1 cellular context compared by ENCODE assay signal in genomic region chr2:74503506-74504475, GRCh38.
A peak's percentile ranks its signal among the peaks of the same experiment; 100 is the strongest.
TF ChIP-seq lines count a peak whose summit lies in the region.

No MANE protein-coding gene starts in this region.

TF ChIP-seq in H1, 55 proteins besides CTCF, POLR2A, EP300 and RAD21:
- TF ChIP-seq YY1 (IDR thresholded peaks at IDR 0.05; ENCODE audit: low read depth, low read length) (peak; percentile 30; the same call in 1 of the 2 replicates), GABPA (IDR thresholded peaks at IDR 0.05; ENCODE audit: borderline replicate concordance, insufficient read depth, low read length) (peak; percentile 26; the same call in 1 of the 2 replicates), SRF (IDR thresholded peaks at IDR 0.05; ENCODE audit: low read depth, low read length) (no peak), HDAC6 (IDR thresholded peaks at IDR 0.05; ENCODE audit: low read depth, low read length) (no peak), MAX (IDR thresholded peaks at IDR 0.05) (no peak), EZH2 (IDR thresholded peaks at IDR 0.05; ENCODE audit: low read depth, low read length, severe bottlenecking) (peak; percentile 68), SP2 (IDR thresholded peaks at IDR 0.05; ENCODE audit: low read length) (no peak), USF2 (IDR thresholded peaks at IDR 0.05; ENCODE audit: low read length) (no peak), SP1 (IDR thresholded peaks at IDR 0.05; ENCODE audit: low read depth, low read length) (no peak), SUZ12 (IDR thresholded peaks at IDR 0.05; ENCODE audit: low read length) (peak; percentile 28), CTBP2 (IDR thresholded peaks at IDR 0.05; ENCODE audit: borderline replicate concordance, insufficient read depth, insufficient read length, low read length) (no peak), NRF1 (IDR thresholded peaks at IDR 0.05; ENCODE audit: low read depth, low read length) (no peak), CBX8 (IDR thresholded peaks at IDR 0.05; ENCODE audit: borderline replicate concordance, low read depth, low read length) (no peak)
